Comparison of ENCODE assay signal across 13 cellular contexts in genomic region chr12:104411826-104412626, GRCh38. TPM values are rescaled to one million over a fixed set of nuclear protein-coding genes. Genes with fewer than 3 reads are reported as not detected.
DNase-seq lines count a peak whose midpoint lies in the region; ATAC-seq and TF ChIP-seq lines count a peak whose summit lies in the region.
"Had no signal": no experiment of that assay in that cellular context is flagged by ENCODE, and none has a peak within 500 bp of the region (broad histone marks: within the 10 kb centered on the region; RNA-seq: fewer than 3 reads in every experiment).

No MANE protein-coding gene starts in this region.

- DNase-seq in ELR (ENCODE audit: low read depth): peak; percentile 31
- peak; percentile 40 for DNase-seq in IMR-90
- peak; percentile 61 for DNase-seq in epithelial cell of esophagus (ENCODE audit: low read depth)
- peak in 32 of 56 donors; percentile 2 to 63 (median 24) for DNase-seq in nucleus accumbens (lab: John Stamatoyannopoulos, UW)
- DNase-seq in activated effector memory CD4-positive, alpha-beta T cell treated with Interleukin-2 at 50 U/mL for 16 hours: no peak
- DNase-seq in SK-N-DZ (ENCODE audit: low spot score): no peak
- no peak for DNase-seq in cardiac septum (ENCODE audit: low spot score)
- DNase-seq: activated naive CD4-positive, alpha-beta T cell treated with Interleukin-2 at 50 U/mL for 16 hours; naive B cell; NCI-H526 treated with DMSO at 0.1 percent for 48 hours; SW 1271 had no signal

- no peaks in the 10 kb centered on the region for H3K36me3 ChIP-seq in IMR-90 (ENCODE audit: control insufficient read depth, insufficient read depth, low read length)
- H3K36me3 ChIP-seq: suprapubic skin had no signal

- no peaks in the 10 kb centered on the region for H4K20me1 ChIP-seq in IMR-90 (ENCODE audit: insufficient read depth, low read length)

- dilution Hi-C loops in IMR-90 (cut with HindIII; ENCODE audit: low sequenced_read_pairs, unreplicated experiment): no loop called here

- 72% methylated on average over 2 of the region's 16 CpGs; no CpG with 5 or more reads in 1 of the 2 experiments for WGBS in IMR-90 (ENCODE audit: extremely low coverage in 2 of 2, insufficient read length in 1 of 2), 2 experiments

- H2AK9ac ChIP-seq in IMR-90 (replicated peaks; ENCODE audit: low read depth, low read length, poor library complexity): no peak overlapping the region

- no peak for TF ChIP-seq RAD21 in IMR-90 (IDR thresholded peaks at IDR 0.05; ENCODE audit: low read length)

- H3K56ac ChIP-seq in IMR-90 (ENCODE audit: extremely low read depth, insufficient read depth, low read length): no peak overlapping the region

- H3K9me3 ChIP-seq in IMR-90 (ENCODE audit: control insufficient read depth, insufficient read depth, low read length): no peaks in the 10 kb centered on the region
- H3K9me3 ChIP-seq: suprapubic skin had no signal

- H3K4me3 ChIP-seq in IMR-90 (ENCODE audit: insufficient read depth, low read depth, low read length): no peak overlapping the region
- H3K4me3 ChIP-seq in epithelial cell of esophagus (ENCODE audit: low read length): no peak overlapping the region
- H3K4me3 ChIP-seq: suprapubic skin had no signal

- no peak overlapping the region for H3K14ac ChIP-seq in IMR-90 (replicated peaks; ENCODE audit: low read depth, low read length)

- intact Hi-C loops in IMR-90 (cut with micrococcal nuclease) (no loop called here), cardiac septum (cut with DNase I) (no loop called here)

- no peak overlapping the region for H4K8ac ChIP-seq in IMR-90 (ENCODE audit: low read depth in 2 of 2, low read length in 2 of 2)

- CTCF ChIA-PET in IMR-90 (lab: Yijun Ruan, JAX): no interaction called here

- H3K4ac ChIP-seq in IMR-90 (ENCODE audit: low read depth, low read length): no peak overlapping the region

- no peak overlapping the region for H3K9ac ChIP-seq in IMR-90 (ENCODE audit: low read depth, low read length)

- peaks cover 32% of the 10 kb centered on the region for H3K27me3 ChIP-seq in IMR-90 (ENCODE audit: control insufficient read depth, insufficient read depth, low read length)
- H3K27me3 ChIP-seq: suprapubic skin had no signal

- no peak overlapping the region for H2BK5ac ChIP-seq in IMR-90 (ENCODE audit: low read depth, low read length, poor library complexity, severe bottlenecking)

- TF ChIP-seq POLR2A in IMR-90 (IDR thresholded peaks at IDR 0.05; ENCODE audit: low read depth, low read length) (no peak), GM18505 (IDR thresholded peaks at IDR 0.05; ENCODE audit: borderline replicate concordance, extremely low read depth, insufficient read depth, insufficient read length) (no peak)

- H2BK15ac ChIP-seq in IMR-90 (ENCODE audit: low read depth, low read length): no peak overlapping the region

- no peak overlapping the region for H4K91ac ChIP-seq in IMR-90 (ENCODE audit: insufficient read depth, low read depth, low read length)

- no peak overlapping the region for H3K18ac ChIP-seq in IMR-90 (ENCODE audit: low read depth, low read length)

- POLR2A ChIA-PET in IMR-90 (lab: Charles Lee; ENCODE audit: unreplicated experiment): no interaction called here

- no peaks in the 10 kb centered on the region for H3K79me1 ChIP-seq in IMR-90 (ENCODE audit: low read depth in 1 of 2, low read length in 2 of 2)

- no peak overlapping the region for H3K23ac ChIP-seq in IMR-90 (ENCODE audit: low read depth, low read length)

- no peak overlapping the region for H3K27ac ChIP-seq in IMR-90 (ENCODE audit: insufficient read depth, low read length)
- H3K27ac ChIP-seq: suprapubic skin had no signal

- H3K4me1 ChIP-seq in IMR-90 (ENCODE audit: control insufficient read depth, insufficient read depth, low read length): no peaks in the 10 kb centered on the region
- H3K4me1 ChIP-seq: suprapubic skin had no signal

- no peak overlapping the region for H3K4me2 ChIP-seq in IMR-90 (ENCODE audit: low read depth, low read length)

- no peak overlapping the region for H2AFZ ChIP-seq in IMR-90 (replicated peaks; ENCODE audit: low read length, poor library complexity)

- no peak overlapping the region for H2BK20ac ChIP-seq in IMR-90 (ENCODE audit: low read depth, low read length)

- no peak; the same call in 1 of the 2 replicates for ATAC-seq in IMR-90 (ENCODE audit: low read depth)
- ATAC-seq in GM18505 (IDR thresholded peaks at IDR 0.05; ENCODE audit: unreplicated experiment): no peak

- no peak overlapping the region for H2BK120ac ChIP-seq in IMR-90 (ENCODE audit: low read depth, low read length)

- in situ Hi-C loops in IMR-90 (cut with MboI; ENCODE audit: low sequenced_read_pairs): no loop called here

- H4K5ac ChIP-seq in IMR-90 (ENCODE audit: low read depth, low read length): no peak overlapping the region

- no peaks in the 10 kb centered on the region for H3K9me1 ChIP-seq in IMR-90 (ENCODE audit: insufficient read depth, low read length)

- H2AK5ac ChIP-seq in IMR-90 (ENCODE audit: low read depth, low read length): no peak overlapping the region

- TF ChIP-seq CTCF in IMR-90 (conservative IDR thresholded peaks at IDR 0.05; ENCODE audit: low read depth, low read length): no peak
- TF ChIP-seq CTCF in epithelial cell of esophagus (IDR thresholded peaks at IDR 0.05; ENCODE audit: insufficient read depth, low read depth, low read length, missing control alignments): no peak

- no TSS peak for BruUV-seq in IMR-90 (replicated peaks; lab: Mats Ljungman, UMichigan)

TF ChIP-seq in IMR-90, 13 proteins besides CTCF, POLR2A, EP300 and RAD21:
- TF ChIP-seq, protein P1, sequence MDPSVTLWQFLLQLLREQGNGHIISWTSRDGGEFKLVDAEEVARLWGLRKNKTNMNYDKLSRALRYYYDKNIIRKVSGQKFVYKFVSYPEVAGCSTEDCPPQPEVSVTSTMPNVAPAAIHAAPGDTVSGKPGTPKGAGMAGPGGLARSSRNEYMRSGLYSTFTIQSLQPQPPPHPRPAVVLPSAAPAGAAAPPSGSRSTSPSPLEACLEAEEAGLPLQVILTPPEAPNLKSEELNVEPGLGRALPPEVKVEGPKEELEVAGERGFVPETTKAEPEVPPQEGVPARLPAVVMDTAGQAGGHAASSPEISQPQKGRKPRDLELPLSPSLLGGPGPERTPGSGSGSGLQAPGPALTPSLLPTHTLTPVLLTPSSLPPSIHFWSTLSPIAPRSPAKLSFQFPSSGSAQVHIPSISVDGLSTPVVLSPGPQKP (IDR thresholded peaks at IDR 0.05; ENCODE audit: borderline replicate concordance, low read depth, low read length): no peak
- TF ChIP-seq MXI1 (IDR thresholded peaks at IDR 0.05; ENCODE audit: borderline replicate concordance, low read depth, low read length): no peak
- TF ChIP-seq CHD1 (IDR thresholded peaks at IDR 0.05; ENCODE audit: low read depth, low read length): no peak
- no peak for TF ChIP-seq CEBPB (IDR thresholded peaks at IDR 0.05; ENCODE audit: low read depth, low read length)
- no peak for TF ChIP-seq MAFK (IDR thresholded peaks at IDR 0.05; ENCODE audit: low read depth, low read length)
- no peak for TF ChIP-seq RCOR1 (IDR thresholded peaks at IDR 0.05; ENCODE audit: insufficient replicate concordance, low read length)
- no peak for TF ChIP-seq MAZ (IDR thresholded peaks at IDR 0.05; ENCODE audit: borderline replicate concordance, low read depth, low read length)
- TF ChIP-seq FOS (IDR thresholded peaks at IDR 0.05; ENCODE audit: low read depth, low read length): no peak
- no peak for TF ChIP-seq NFE2L2 (IDR thresholded peaks at IDR 0.05; ENCODE audit: low read depth, low read length)
- TF ChIP-seq, protein P2, sequence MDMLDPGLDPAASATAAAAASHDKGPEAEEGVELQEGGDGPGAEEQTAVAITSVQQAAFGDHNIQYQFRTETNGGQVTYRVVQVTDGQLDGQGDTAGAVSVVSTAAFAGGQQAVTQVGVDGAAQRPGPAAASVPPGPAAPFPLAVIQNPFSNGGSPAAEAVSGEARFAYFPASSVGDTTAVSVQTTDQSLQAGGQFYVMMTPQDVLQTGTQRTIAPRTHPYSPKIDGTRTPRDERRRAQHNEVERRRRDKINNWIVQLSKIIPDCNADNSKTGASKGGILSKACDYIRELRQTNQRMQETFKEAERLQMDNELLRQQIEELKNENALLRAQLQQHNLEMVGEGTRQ (IDR thresholded peaks at IDR 0.05; ENCODE audit: low read depth, low read length): no peak
- no peak for TF ChIP-seq BHLHE40 (IDR thresholded peaks at IDR 0.05; ENCODE audit: low read depth, low read length)
- TF ChIP-seq SMC3 (IDR thresholded peaks at IDR 0.05; ENCODE audit: low read depth, low read length): no peak
- no peak for TF ChIP-seq RFX5 (IDR thresholded peaks at IDR 0.05; ENCODE audit: low read depth, low read length)
TF ChIP-seq in IMR-90: peak in this region for 0.

RNA-seq across cellular contexts. Expression of gene CHST11, which starts 44.7 kb away (rescaled TPM):
- 1.4 TPM in 2 replicates for total RNA-seq in IMR-90 (2012; rRNA removed)
- polyA plus RNA-seq in IMR-90 (2012; rRNA removed): 2.7 and 4.3 TPM in 2 replicates
- polyA plus RNA-seq in IMR-90 (2012; cell fraction: cytosol; rRNA removed): 2.5 and 2.8 TPM in 2 replicates
- polyA plus RNA-seq in IMR-90 (2012; cell fraction: nucleus; rRNA removed; ENCODE audit: low replicate concordance): 0.69 and 1.6 TPM in 2 replicates
- 6.9 and 7.2 TPM in 2 replicates for polyA plus RNA-seq in SK-N-DZ (2014; cell fraction: cytosol; rRNA removed)
- polyA plus RNA-seq in SK-N-DZ (2014; cell fraction: nucleus; rRNA removed): 2.9 and 7.1 TPM in 2 replicates
- 6.1 TPM for total RNA-seq in cardiac septum

Comparison
In these comparisons a context has a peak if more than half of its experiments do, and no peak if none do; other contexts are left out.
1. DNase-seq: peak in ELR (single experiment), IMR-90 (single experiment), epithelial cell of esophagus (single experiment) and nucleus accumbens (32 of 56); none in activated effector memory CD4-positive, alpha-beta T cell treated with Interleukin-2 at 50 U/mL for 16 hours (single experiment), SK-N-DZ (single experiment) and cardiac septum (single experiment).